In the genomic region with DNA sequence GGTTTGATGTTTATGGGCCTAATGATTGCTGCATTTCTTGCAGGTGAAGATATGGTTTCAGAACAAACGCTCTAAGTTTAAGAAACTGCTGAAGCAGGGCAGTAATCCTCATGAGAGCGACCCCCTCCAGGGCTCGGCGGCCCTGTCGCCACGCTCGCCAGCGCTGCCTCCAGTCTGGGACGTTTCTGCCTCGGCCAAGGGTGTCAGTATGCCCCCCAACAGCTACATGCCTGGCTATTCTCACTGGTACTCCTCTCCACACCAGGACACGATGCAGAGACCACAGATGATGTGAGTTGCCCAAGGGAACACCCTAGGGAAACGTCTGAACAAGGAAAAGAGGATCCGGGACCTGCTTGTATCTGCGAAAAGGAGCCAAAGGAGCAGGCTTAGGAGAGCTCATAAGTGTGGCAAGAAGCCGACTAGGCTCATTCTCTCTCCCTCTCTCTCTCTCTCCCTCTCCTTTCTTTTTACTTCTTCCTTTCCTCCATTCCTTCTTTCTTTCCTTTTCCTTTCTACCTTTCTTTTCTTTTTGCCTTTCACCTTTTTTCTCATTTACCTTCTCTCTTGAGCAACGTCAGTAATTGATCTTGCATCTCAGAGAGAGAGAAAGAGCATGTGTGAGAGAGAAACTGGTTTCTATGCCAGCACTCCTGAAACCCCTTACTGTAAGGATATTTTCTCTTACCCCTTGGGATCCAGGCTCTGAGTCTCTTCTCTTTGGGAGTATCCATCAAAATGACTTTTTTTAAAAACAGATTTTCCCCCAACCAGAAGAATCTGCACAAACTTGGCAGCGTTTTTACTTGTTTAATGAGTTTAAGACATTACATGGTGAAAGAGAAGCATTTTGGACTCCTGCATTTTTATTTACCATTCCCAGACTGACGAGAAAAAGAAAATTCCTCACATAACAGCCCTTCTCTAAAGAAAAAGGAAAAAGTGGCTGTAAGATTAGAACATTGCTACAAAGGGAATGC, we compare ENCODE assay signal across 19 cellular contexts. TPM values are rescaled to one million over a fixed set of nuclear protein-coding genes. Genes with fewer than 3 reads are reported as not detected.
"Had no signal": no experiment of that assay in that cellular context is flagged by ENCODE, and none has a peak within 500 bp of the region (broad histone marks: within the 10 kb centered on the region; RNA-seq: fewer than 3 reads in every experiment).

No MANE protein-coding gene starts in this region.

- H3K27ac ChIP-seq: cardiac muscle cell, epithelial cell of prostate, lower lobe of right lung, right lobe of liver, tibial artery had no signal

- H3K4me3 Mint-ChIP-seq: naive B cell; stimulated activated effector memory CD8-positive, alpha-beta T cell treated with anti-CD3 and anti-CD28 coated beads, Interleukin-12 subunit alpha, Interleukin-12 subunit beta, amount 100 ng/mL, for 72 hours had no signal

- ATAC-seq: lower lobe of right lung; right lobe of liver; stimulated activated effector memory CD8-positive, alpha-beta T cell treated with anti-CD3 and anti-CD28 coated beads, Interleukin-12 subunit alpha, Interleukin-12 subunit beta, amount 100 ng/mL, for 72 hours had no signal

- H3K27ac Mint-ChIP-seq: naive B cell; progenitor cell of endocrine pancreas; stimulated activated effector memory CD8-positive, alpha-beta T cell treated with anti-CD3 and anti-CD28 coated beads, Interleukin-12 subunit alpha, Interleukin-12 subunit beta, amount 100 ng/mL, for 72 hours had no signal

- H3K36me3 ChIP-seq: cardiac muscle cell, lower lobe of right lung, right lobe of liver, tibial artery had no signal

- FAIRE-seq: astrocyte, colon had no signal

- H3K4me3 ChIP-seq: cardiac muscle cell, lower lobe of right lung, right lobe of liver, tibial artery had no signal

- DNase-seq: activated CD4-positive, alpha-beta T cell treated with anti-CD3 and anti-CD28 coated beads for 1 hour; activated CD4-positive, alpha-beta T cell treated with anti-CD3 and anti-CD28 coated beads, Interleukin-2, amount 50 U/mL, for 48 hours; activated gamma-delta T cell treated with Interleukin-2 at 50 U/mL for 16 hours; activated T-cell treated with anti-CD3 and anti-CD28 coated beads, Interleukin-2, amount 50 U/mL, for 48 hours; effector CD8-positive, alpha-beta T cell; hippocampal formation; lower lobe of right lung; midbrain; naive B cell; nucleus accumbens; right lobe of liver; T-helper 9 cell; tibial artery had no signal

- H3K9me3 ChIP-seq: lower lobe of right lung, right lobe of liver, tibial artery had no signal

- H3K36me3 Mint-ChIP-seq: naive B cell; stimulated activated effector memory CD8-positive, alpha-beta T cell treated with anti-CD3 and anti-CD28 coated beads, Interleukin-12 subunit alpha, Interleukin-12 subunit beta, amount 100 ng/mL, for 72 hours had no signal

RNA-seq across cellular contexts. Expression of gene DLX6, which starts 4.7 kb away (rescaled TPM):
- total RNA-seq: cardiac muscle cell, lower lobe of right lung, right lobe of liver had no signal
- polyA plus RNA-seq: cardiac muscle cell had no signal

RNA-seq across cellular contexts. Expression of gene DLX5, which starts 14.6 kb away (rescaled TPM):
- total RNA-seq: cardiac muscle cell, lower lobe of right lung, right lobe of liver had no signal
